Comparison of ENCODE assay signal across 15 cellular contexts in the genomic region with DNA sequence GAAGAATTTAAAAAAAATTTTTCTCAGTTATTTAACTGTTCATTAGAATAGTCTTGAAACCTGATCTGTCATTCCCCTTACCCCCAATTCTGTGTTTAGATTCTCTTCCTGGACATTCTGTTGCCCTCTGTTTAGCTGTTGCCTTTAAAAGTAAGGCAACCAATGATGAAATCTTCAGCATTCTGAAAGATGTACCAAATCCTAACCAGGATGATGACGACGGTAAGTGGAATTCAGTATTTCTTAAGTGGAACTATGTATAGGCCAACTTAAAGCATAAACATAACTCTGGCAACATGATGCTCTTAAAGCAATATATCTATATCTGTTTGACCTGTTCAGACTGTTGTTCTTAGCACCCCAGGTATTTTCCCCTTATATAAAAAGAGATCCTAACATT.
"Had no signal": no experiment of that assay in that cellular context is flagged by ENCODE, and none has a peak within 500 bp of the region (broad histone marks: within the 10 kb centered on the region; RNA-seq: fewer than 3 reads in every experiment).

No MANE protein-coding gene starts in this region.

- H3K4me1 Mint-ChIP-seq: mesothelial cell of epicardium had no signal

- H3K4me3 ChIP-seq: body of pancreas, coronary artery, esophagus squamous epithelium, gastrocnemius medialis, heart left ventricle, thyroid gland had no signal

- H3K27me3 ChIP-seq: body of pancreas, esophagus squamous epithelium, gastrocnemius medialis, heart left ventricle, thyroid gland had no signal

- H3K4me1 ChIP-seq: body of pancreas, esophagus squamous epithelium, gastrocnemius medialis, thyroid gland had no signal

- H3K4me3 Mint-ChIP-seq: activated T-helper 17 cell treated with anti-CD3 and anti-CD28 coated beads, Interleukin-2, amount 50 U/mL, for 72 hours; immature natural killer cell; mesothelial cell of epicardium; stimulated activated naive B cell treated with anti-CD40 and anti-IgM and Interleukin-4, amounts not matched to agents 10 μg/mL and 1 μg/mL and 100 μg/mL, for 72 hours had no signal

- ATAC-seq: activated T-helper 17 cell treated with anti-CD3 and anti-CD28 coated beads, Interleukin-2, amount 50 U/mL, for 72 hours; body of pancreas; gastrocnemius medialis; heart left ventricle; stimulated activated naive B cell treated with anti-CD40 and anti-IgM and Interleukin-4, amounts not matched to agents 10 μg/mL and 1 μg/mL and 100 μg/mL, for 72 hours had no signal

- H3K27me3 Mint-ChIP-seq: activated T-helper 17 cell treated with anti-CD3 and anti-CD28 coated beads, Interleukin-2, amount 50 U/mL, for 72 hours; stimulated activated naive B cell treated with anti-CD40 and anti-IgM and Interleukin-4, amounts not matched to agents 10 μg/mL and 1 μg/mL and 100 μg/mL, for 72 hours had no signal

- FAIRE-seq: endothelial cell of umbilical vein had no signal

- H3K9me3 ChIP-seq: body of pancreas, esophagus squamous epithelium, gastrocnemius medialis, heart left ventricle, thyroid gland had no signal

- H3K9me3 Mint-ChIP-seq: activated T-helper 17 cell treated with anti-CD3 and anti-CD28 coated beads, Interleukin-2, amount 50 U/mL, for 72 hours; immature natural killer cell; stimulated activated naive B cell treated with anti-CD40 and anti-IgM and Interleukin-4, amounts not matched to agents 10 μg/mL and 1 μg/mL and 100 μg/mL, for 72 hours had no signal

- H3K27ac Mint-ChIP-seq: mesothelial cell of epicardium; stimulated activated naive B cell treated with anti-CD40 and anti-IgM and Interleukin-4, amounts not matched to agents 10 μg/mL and 1 μg/mL and 100 μg/mL, for 72 hours had no signal

- DNase-seq: activated naive CD4-positive, alpha-beta T cell treated with Interleukin-2 at 50 U/mL for 16 hours; amniotic stem cell; body of pancreas; central memory CD4-positive, alpha-beta T cell; effector CD4-positive, alpha-beta T cell; esophagus squamous epithelium; gastrocnemius medialis; heart left ventricle; immature natural killer cell; stimulated activated naive B cell treated with anti-CD40 and anti-IgM and Interleukin-4, amounts not matched to agents 10 μg/mL and 1 μg/mL and 100 μg/mL, for 72 hours; thyroid gland had no signal

- H3K27ac ChIP-seq: coronary artery, esophagus squamous epithelium, thyroid gland had no signal
